ENCODE assay signal across 8 cellular contexts in genomic region chr9:70398145-70398556, GRCh38. TPM values are rescaled to one million over a fixed set of nuclear protein-coding genes. Genes with fewer than 3 reads are reported as not detected.
A peak's percentile ranks its signal among the peaks of the same experiment; 100 is the strongest.
DNase-seq lines count a peak whose midpoint lies in the region; ATAC-seq and TF ChIP-seq lines count a peak whose summit lies in the region.

No MANE protein-coding gene starts in this region.

- CTCF ChIA-PET in naive thymus-derived CD4-positive, alpha-beta T cell (lab: Charles Lee) = interaction anchor here (1.3 to 2.0 kb wide), 2 partner anchors 9 to 12 kb away, joined by 3 to 6 read pairs; no protein-coding TSS in a partner anchor

- H3K27ac ChIP-seq in VCaP = peak overlapping the region; percentile 43
- peak overlapping the region; percentile 50 for H3K27ac ChIP-seq in naive thymus-derived CD4-positive, alpha-beta T cell (ENCODE audit: low read depth, low read length)

- H3K36me3 Mint-ChIP-seq in naive thymus-derived CD4-positive, alpha-beta T cell = peaks cover 0 to 1% (median 0%) of the 10 kb centered on the region in 5 donors
- H3K36me3 Mint-ChIP-seq in mesothelial cell of epicardium = no peaks in the 10 kb centered on the region

- peaks cover 50 to 88% (median 78%) of the 10 kb centered on the region in 7 donors for H3K4me1 Mint-ChIP-seq in naive thymus-derived CD4-positive, alpha-beta T cell
- no peaks in the 10 kb centered on the region for H3K4me1 Mint-ChIP-seq in mesothelial cell of epicardium

- peak overlapping the region; percentile 3 for H3K4me3 ChIP-seq in naive thymus-derived CD4-positive, alpha-beta T cell (ENCODE audit: low read length)

- no peaks in the 10 kb centered on the region for H3K27me3 ChIP-seq in naive thymus-derived CD4-positive, alpha-beta T cell (ENCODE audit: control insufficient read depth in 2 of 2, insufficient read depth in 2 of 2, low read length in 2 of 2)

- no peaks in the 10 kb centered on the region for H3K36me3 ChIP-seq in naive thymus-derived CD4-positive, alpha-beta T cell (ENCODE audit: control insufficient read depth in 2 of 3, insufficient read depth in 3 of 3, low read length in 3 of 3)

- peak; percentile 67 for ATAC-seq in Right ventricle myocardium inferior
- peak; percentile 100 for ATAC-seq in HG03159 (IDR thresholded peaks at IDR 0.05; ENCODE audit: unreplicated experiment)
- peak; percentile 95 for ATAC-seq in naive thymus-derived CD4-positive, alpha-beta T cell

- POLR2A ChIA-PET in naive thymus-derived CD4-positive, alpha-beta T cell (lab: Charles Lee) = interaction anchor here (0.7 to 6.0 kb wide), 8 partner anchors 9 to 106 kb away, joined by 3 to 61 read pairs (median 5); partner anchors contain the start of gene KLF9

- peaks cover 40 to 68% of the 10 kb centered on the region in 2 donors for H3K4me1 ChIP-seq in naive thymus-derived CD4-positive, alpha-beta T cell (ENCODE audit: control insufficient read depth in 2 of 2, insufficient read depth in 2 of 2, low read length in 2 of 2)

- intact Hi-C loops in Right ventricle myocardium inferior (cut with DNase I) (no loop called here), cardiac septum (cut with DNase I) (no loop called here)
- intact Hi-C loops in naive thymus-derived CD4-positive, alpha-beta T cell (cut with micrococcal nuclease) = loop anchor here (1.0 to 5.0 kb wide), 7 partner anchors 8 to 141 kb away; partner anchors contain the start of gene SMC5 (in 1 of the 2)

- peak overlapping the region; percentile 49 to 91 (median 84) for H3K27ac Mint-ChIP-seq in naive thymus-derived CD4-positive, alpha-beta T cell
- H3K27ac Mint-ChIP-seq in mesothelial cell of epicardium = no peak overlapping the region

- H3K9me3 ChIP-seq in naive thymus-derived CD4-positive, alpha-beta T cell (ENCODE audit: control insufficient read depth in 2 of 3, low read length in 3 of 3) = no peaks in the 10 kb centered on the region

- no peak for TF ChIP-seq CTCF in VCaP (conservative IDR thresholded peaks at IDR 0.05)
- no peak for TF ChIP-seq CTCF in mesothelial cell of epicardium (IDR thresholded peaks at IDR 0.05; ENCODE audit: unreplicated experiment)

- DNase-seq in Right ventricle myocardium inferior (ENCODE audit: missing footprints) (no peak), cardiac septum (ENCODE audit: low spot score) (no peak), NCI-H2029 treated with DMSO at 0.1 percent for 48 hours (lab: John Stamatoyannopoulos, UW) (no peak), mesothelial cell of epicardium (ENCODE audit: low spot score in 2 of 2, unreplicated experiment in 2 of 2) (no peak), ureter (ENCODE audit: low spot score) (no peak)
- DNase-seq in naive thymus-derived CD4-positive, alpha-beta T cell = peak in 6 of 9 donors; percentile 45 to 69 (median 56)

- no peaks in the 10 kb centered on the region for H3K9me3 Mint-ChIP-seq in naive thymus-derived CD4-positive, alpha-beta T cell
- H3K9me3 Mint-ChIP-seq in mesothelial cell of epicardium = no peaks in the 10 kb centered on the region

- H3K4me3 Mint-ChIP-seq in naive thymus-derived CD4-positive, alpha-beta T cell = peak overlapping the region; percentile 13 to 85 (median 74)
- H3K4me3 Mint-ChIP-seq in mesothelial cell of epicardium = no peak overlapping the region

- H3K27me3 Mint-ChIP-seq in naive thymus-derived CD4-positive, alpha-beta T cell = no peaks in the 10 kb centered on the region
- no peaks in the 10 kb centered on the region for H3K27me3 Mint-ChIP-seq in mesothelial cell of epicardium (ENCODE audit: low read depth)

RNA-seq across cellular contexts. Expression of gene KLF9, which starts 16.3 kb away (rescaled TPM):
- total RNA-seq in Right ventricle myocardium inferior = 52.6 TPM
- total RNA-seq in cardiac septum = 19.0 TPM
- total RNA-seq in naive thymus-derived CD4-positive, alpha-beta T cell = 10 to 100 TPM; 12.6 to 96.7 (median 23.3) TPM
- polyA plus RNA-seq in naive thymus-derived CD4-positive, alpha-beta T cell = 1 to 10 TPM; 2.3 to 3.5 TPM
- 3.4 to 3.7 TPM (median 3.6 TPM) in 3 replicates for total RNA-seq in mesothelial cell of epicardium
- 64.5 TPM for total RNA-seq in ureter

Comparison
In these comparisons a context has a peak if more than half of its experiments do, and no peak if none do; other contexts are left out.
1. DNase-seq: peak in naive thymus-derived CD4-positive, alpha-beta T cell (6 of 9); none in Right ventricle myocardium inferior (single experiment), cardiac septum (single experiment), NCI-H2029 treated with DMSO at 0.1 percent for 48 hours (single experiment), mesothelial cell of epicardium (0 of 2) and ureter (single experiment).
2. intact Hi-C loops: an anchor here in naive thymus-derived CD4-positive, alpha-beta T cell (1.0 to 5.0 kb wide); none called in Right ventricle myocardium inferior and cardiac septum.
3. Peak in every context shown above with its lines, with median percentiles within 50 percentile points of each other: ATAC-seq.